ENCODE assay signal across 19 cellular contexts in genomic region chr17:28729950-28730330, GRCh38. TPM values are rescaled to one million over a fixed set of nuclear protein-coding genes. Genes with fewer than 3 reads are reported as not detected.
DNase-seq lines count a peak whose midpoint lies in the region; ATAC-seq and TF ChIP-seq lines count a peak whose summit lies in the region.
"Had no signal": no experiment of that assay in that cellular context is flagged by ENCODE, and none has a peak within 500 bp of the region (broad histone marks: within the 10 kb centered on the region; RNA-seq: fewer than 3 reads in every experiment).

No MANE protein-coding gene starts in this region.

- 90 to 95% methylated on average over 9 of the region's 11 CpGs for WGBS in endodermal cell (ENCODE audit: insufficient coverage in 1 of 2, insufficient read length in 1 of 2), 2 experiments
- 40 to 42% methylated on average over 11 of the region's 11 CpGs for WGBS in transverse colon (ENCODE audit: low coverage in 1 of 2), 2 donors

- H3K9ac ChIP-seq in endodermal cell (ENCODE audit: extremely low read depth, low read length, poor library complexity, severe bottlenecking) = no peak overlapping the region

- H3K4me3 ChIP-seq in RWPE2 (ENCODE audit: severe bottlenecking) (no peak overlapping the region), endodermal cell (ENCODE audit: low read length) (no peak overlapping the region), transverse colon (peak overlapping the region in 1 of 4 donors; percentile 77)
- H3K4me3 ChIP-seq: uterus had no signal

- H3K27ac ChIP-seq in RWPE2 (ENCODE audit: poor library complexity, severe bottlenecking) (peak overlapping the region; percentile 92), endodermal cell (ENCODE audit: low read depth, low read length) (no peak overlapping the region), transverse colon (peak overlapping the region; percentile 97 to 98 (median 97))

- peaks cover 2% of the 10 kb centered on the region for H3K36me3 ChIP-seq in RWPE2 (ENCODE audit: low read depth)
- H3K36me3 ChIP-seq in endodermal cell (ENCODE audit: control insufficient read depth, insufficient read depth, low read length) = peaks cover 4% of the 10 kb centered on the region
- H3K36me3 ChIP-seq in transverse colon = no peaks in the 10 kb centered on the region
- H3K36me3 ChIP-seq: uterus had no signal

- no peaks in the 10 kb centered on the region for H3K27me3 Mint-ChIP-seq in activated naive CD4-positive, alpha-beta T cell treated with anti-CD3 and anti-CD28 coated beads, Interleukin-2, amount 50 U/mL, for 24 hours
- H3K27me3 Mint-ChIP-seq in endodermal cell (ENCODE audit: insufficient read depth) = no peaks in the 10 kb centered on the region
- H3K27me3 Mint-ChIP-seq: T-cell had no signal

- H3K36me3 Mint-ChIP-seq in activated naive CD4-positive, alpha-beta T cell treated with anti-CD3 and anti-CD28 coated beads, Interleukin-2, amount 50 U/mL, for 24 hours = peaks cover 10% of the 10 kb centered on the region
- H3K36me3 Mint-ChIP-seq in endodermal cell (ENCODE audit: low read depth) = peaks cover 7% of the 10 kb centered on the region

- peaks cover 21% of the 10 kb centered on the region for H3K4me1 Mint-ChIP-seq in activated naive CD4-positive, alpha-beta T cell treated with anti-CD3 and anti-CD28 coated beads, Interleukin-2, amount 50 U/mL, for 24 hours
- H3K4me1 Mint-ChIP-seq in endodermal cell = peaks cover 12% of the 10 kb centered on the region

- no peaks in the 10 kb centered on the region for H3K9me3 ChIP-seq in RWPE2 (ENCODE audit: severe bottlenecking)
- no peaks in the 10 kb centered on the region for H3K9me3 ChIP-seq in endodermal cell (ENCODE audit: control insufficient read depth, low read length)
- no peaks in the 10 kb centered on the region for H3K9me3 ChIP-seq in transverse colon
- H3K9me3 ChIP-seq: esophagus muscularis mucosa, heart left ventricle, uterus had no signal

- no peaks in the 10 kb centered on the region for H3K9me3 Mint-ChIP-seq in activated naive CD4-positive, alpha-beta T cell treated with anti-CD3 and anti-CD28 coated beads, Interleukin-2, amount 50 U/mL, for 24 hours
- H3K9me3 Mint-ChIP-seq in endodermal cell = no peaks in the 10 kb centered on the region
- H3K9me3 Mint-ChIP-seq: T-cell had no signal

- TF ChIP-seq POLR2A in transverse colon (IDR thresholded peaks at IDR 0.05) = no peak

- no peaks in the 10 kb centered on the region for H3K27me3 ChIP-seq in RWPE2 (ENCODE audit: insufficient read depth, poor library complexity, severe bottlenecking)
- H3K27me3 ChIP-seq in endodermal cell (ENCODE audit: control insufficient read depth, insufficient read depth, low read length, poor library complexity, severe bottlenecking) = no peaks in the 10 kb centered on the region
- H3K27me3 ChIP-seq in transverse colon = no peaks in the 10 kb centered on the region
- H3K27me3 ChIP-seq: esophagus muscularis mucosa, uterus had no signal

- H3K4me3 Mint-ChIP-seq in activated naive CD4-positive, alpha-beta T cell treated with anti-CD3 and anti-CD28 coated beads, Interleukin-2, amount 50 U/mL, for 24 hours = no peak overlapping the region
- H3K4me3 Mint-ChIP-seq in endodermal cell = no peak overlapping the region
- H3K4me3 Mint-ChIP-seq: T-cell had no signal

- in situ Hi-C loops in transverse colon (cut with MboI; ENCODE audit: low pct_ligation_motif_present in 1 of 4, low pct_unique_long_range_greater_than_20kb in 1 of 4, low sequenced_read_pairs in 3 of 4) = no loop called here

- no peak for TF ChIP-seq EP300 in transverse colon (IDR thresholded peaks at IDR 0.05; ENCODE audit: low read depth)

- TF ChIP-seq CTCF in RWPE2 (IDR thresholded peaks at IDR 0.05; ENCODE audit: poor library complexity, severe bottlenecking) (no peak), endodermal cell (conservative IDR thresholded peaks at IDR 0.05) (no peak), transverse colon (IDR thresholded peaks at IDR 0.05) (no peak)

- H3K27ac Mint-ChIP-seq in activated naive CD4-positive, alpha-beta T cell treated with anti-CD3 and anti-CD28 coated beads, Interleukin-2, amount 50 U/mL, for 24 hours = peak overlapping the region; percentile 68
- peak overlapping the region; percentile 78 for H3K27ac Mint-ChIP-seq in endodermal cell

- ATAC-seq in RWPE2 (ENCODE audit: low read depth) (no peak), GM18868 (IDR thresholded peaks at IDR 0.05; ENCODE audit: unreplicated experiment) (no peak), HG03045 (IDR thresholded peaks at IDR 0.05; ENCODE audit: unreplicated experiment) (no peak), HG02840 (IDR thresholded peaks at IDR 0.05; ENCODE audit: low FRiP score, unreplicated experiment) (no peak)
- ATAC-seq: heart left ventricle, T-cell had no signal

- H3K4me1 ChIP-seq in RWPE2 (ENCODE audit: insufficient read depth, poor library complexity, severe bottlenecking) (peaks cover 8% of the 10 kb centered on the region), endodermal cell (ENCODE audit: control insufficient read depth, insufficient read depth, low read length) (no peaks in the 10 kb centered on the region), transverse colon (peaks cover 14 to 39% (median 31%) of the 10 kb centered on the region in 4 donors)

- DNase-seq in activated naive CD4-positive, alpha-beta T cell treated with anti-CD3 and anti-CD28 coated beads, Interleukin-2, amount 50 U/mL, for 16 hours = no peak
- no peak for DNase-seq in RWPE2 (ENCODE audit: low spot score)
- no peak for DNase-seq in endodermal cell
- no peak for DNase-seq in transverse colon
- DNase-seq: activated effector memory CD4-positive, alpha-beta T cell treated with Interleukin-2 at 50 U/mL for 16 hours; dermis blood vessel endothelial cell; DMS 273 treated with DMSO at 0.1 percent for 48 hours; KG1; NCI-H1105; NCI-H82; RPMI8226; T-cell; uterus had no signal

- intact Hi-C loops in transverse colon (cut with DNase I; ENCODE audit: low total_unique reads) = loop anchor here (10.0 kb wide), 2 partner anchors 225 to 385 kb away; partner anchors contain the start of gene PHF12

RNA-seq across cellular contexts. Expression of gene NEK8, which starts 1.4 kb away (rescaled TPM):
- total RNA-seq in endodermal cell (10 to 100 TPM; 11.2 to 15.7 TPM), transverse colon (10 to 100 TPM in 1 of 4 donors, 1 to 10 TPM in 3; 5.7 to 52.3 (median 8.3) TPM)
- polyA plus RNA-seq in endodermal cell (2013, experiment 1 of 2) = 5.7 TPM
- polyA plus RNA-seq in endodermal cell (2013, experiment 2 of 2) = 5.5 TPM

RNA-seq across cellular contexts. Expression of gene TLCD1, which starts 3.9 kb away (rescaled TPM):
- 10 to 100 TPM; 17.0 to 22.9 TPM for total RNA-seq in endodermal cell
- polyA plus RNA-seq in endodermal cell (2013, experiment 1 of 2) = 8.3 TPM
- 7.2 TPM for polyA plus RNA-seq in endodermal cell (2013, experiment 2 of 2)
- 10 to 100 TPM in 1 of 4 donors, 1 to 10 TPM in 1, not detected in 2; 5.6 to 11.5 TPM for total RNA-seq in transverse colon

RNA-seq across cellular contexts. Expression of gene RPL23A, which starts 10.2 kb away (rescaled TPM):
- total RNA-seq in endodermal cell (1,000 to 10,000 TPM; 1,639 TPM), transverse colon (100 to 1,000 TPM; 238 to 385 (median 342) TPM)
- polyA plus RNA-seq in endodermal cell (2013, experiment 1 of 2) = 2,129 TPM
- polyA plus RNA-seq in endodermal cell (2013, experiment 2 of 2) = 2,042 TPM

RNA-seq across cellular contexts. Expression of gene RAB34, which starts 12.3 kb away (rescaled TPM):
- total RNA-seq in endodermal cell = 100 to 1,000 TPM; 111 to 112 TPM
- 92.9 TPM for polyA plus RNA-seq in endodermal cell (2013, experiment 1 of 2)
- 105 TPM for polyA plus RNA-seq in endodermal cell (2013, experiment 2 of 2)
- 10 to 100 TPM; 41.1 to 60.5 (median 50.0) TPM for total RNA-seq in transverse colon

RNA-seq across cellular contexts. Expression of gene TRAF4, which starts 13.9 kb away (rescaled TPM):
- 100 to 1,000 TPM; 168 to 169 TPM for total RNA-seq in endodermal cell
- polyA plus RNA-seq in endodermal cell (2013, experiment 1 of 2) = 118 TPM
- 106 TPM for polyA plus RNA-seq in endodermal cell (2013, experiment 2 of 2)
- total RNA-seq in transverse colon = 100 to 1,000 TPM in 3 of 4 donors, 10 to 100 TPM in 1; 65.7 to 191 (median 126) TPM

Comparison
In these comparisons a context has a peak if more than half of its experiments do, and no peak if none do; other contexts are left out.
1. RNA of gene RPL23A, which starts 10.2 kb away (total RNA-seq): 1,639 TPM in endodermal cell; 238 to 385 TPM in transverse colon; every median in the first group is over 4 times any median in the second.